Comparison of ENCODE assay signal across 20 cellular contexts in genomic region chr1:34773114-34773513, GRCh38. TPM values are rescaled to one million over a fixed set of nuclear protein-coding genes. Genes with fewer than 3 reads are reported as not detected.
"Had no signal": no experiment of that assay in that cellular context is flagged by ENCODE, and none has a peak within 500 bp of the region (broad histone marks: within the 10 kb centered on the region; RNA-seq: fewer than 3 reads in every experiment).

No MANE protein-coding gene starts in this region.

RNA-seq across cellular contexts. Expression of gene GJB3, which starts 7.9 kb away (rescaled TPM):
- total RNA-seq: left cardiac atrium; left ventricle myocardium inferior; left ventricle myocardium superior; lung microvascular endothelial cell; mesenteric fat pad; mesothelial cell of epicardium; mononuclear cell; myocyte; naive thymus-derived CD4-positive, alpha-beta T cell had no signal
- polyA plus RNA-seq: immature natural killer cell; naive thymus-derived CD4-positive, alpha-beta T cell had no signal

RNA-seq across cellular contexts. Expression of gene GJB4, which starts 13.6 kb away (rescaled TPM):
- total RNA-seq: left cardiac atrium; left lobe of liver; left lung; left ventricle myocardium inferior; left ventricle myocardium superior; liver; lung microvascular endothelial cell; mesenteric fat pad; mesothelial cell of epicardium; mononuclear cell; mucosa of descending colon; myocyte; naive thymus-derived CD4-positive, alpha-beta T cell had no signal
- polyA plus RNA-seq: immature natural killer cell; liver; naive thymus-derived CD4-positive, alpha-beta T cell had no signal

RNA-seq across cellular contexts. Expression of gene GJB5, which starts 18.3 kb away (rescaled TPM):
- total RNA-seq: kidney; kidney epithelial cell; left cardiac atrium; left colon; left lobe of liver; left ventricle myocardium inferior; left ventricle myocardium superior; liver; lower lobe of right lung; lung microvascular endothelial cell; mesenteric fat pad; mononuclear cell; mucosa of descending colon; myocyte; naive thymus-derived CD4-positive, alpha-beta T cell had no signal
- polyA plus RNA-seq: immature natural killer cell; liver; naive thymus-derived CD4-positive, alpha-beta T cell had no signal

RNA-seq across cellular contexts. Expression of gene GJA4, which starts 19.7 kb away (rescaled TPM):
- total RNA-seq: kidney epithelial cell; mammary epithelial cell; mesothelial cell of epicardium; myocyte; naive thymus-derived CD4-positive, alpha-beta T cell had no signal
- polyA plus RNA-seq: immature natural killer cell; keratinocyte; naive thymus-derived CD4-positive, alpha-beta T cell had no signal
